ENCODE assay signal across 23 cellular contexts in genomic region chr3:48107227-48107626, GRCh38.
"Had no signal": no experiment of that assay in that cellular context is flagged by ENCODE, and none has a peak within 500 bp of the region (broad histone marks: within the 10 kb centered on the region; RNA-seq: fewer than 3 reads in every experiment).

No MANE protein-coding gene starts in this region.

- H3K36me3 ChIP-seq: esophagus muscularis mucosa, gastrocnemius medialis, prostate gland, right lobe of liver, spleen, tibial nerve, upper lobe of right lung had no signal

- H3K4me3 ChIP-seq: esophagus muscularis mucosa, gastrocnemius medialis, lung, prostate gland, right lobe of liver, spleen, testis, tibial nerve, upper lobe of right lung had no signal

- H3K4me1 ChIP-seq: esophagus muscularis mucosa, gastrocnemius medialis, parathyroid adenoma, prostate gland, right lobe of liver, testis, tibial nerve had no signal

- H3K27ac ChIP-seq: epithelial cell of prostate, esophagus muscularis mucosa, gastrocnemius medialis, parathyroid adenoma, prostate gland, right lobe of liver, spleen, testis, tibial nerve, upper lobe of right lung had no signal

- H3K9me3 ChIP-seq: esophagus muscularis mucosa, gastrocnemius medialis, prostate gland, right lobe of liver, testis, upper lobe of right lung had no signal

- H3K27me3 ChIP-seq: esophagus muscularis mucosa, gastrocnemius medialis, right lobe of liver, spleen, testis, tibial nerve, upper lobe of right lung had no signal

- H3K4me1 Mint-ChIP-seq: nephron had no signal

- H3K79me2 ChIP-seq: parathyroid adenoma had no signal

- H2AFZ ChIP-seq: parathyroid adenoma had no signal

- H3K9me3 Mint-ChIP-seq: central memory CD8-positive, alpha-beta T cell; naive B cell; nephron; stimulated activated naive B cell treated with anti-CD40 and anti-IgM and Interleukin-4, amounts not matched to agents 10 μg/mL and 1 μg/mL and 100 μg/mL, for 72 hours; stimulated activated naive CD8-positive, alpha-beta T cell treated with anti-CD3 and anti-CD28 coated beads, Interleukin-15, amount 100 ng/mL, for 72 hours had no signal

- H3K27me3 Mint-ChIP-seq: central memory CD8-positive, alpha-beta T cell; naive B cell; stimulated activated naive B cell treated with anti-CD40 and anti-IgM and Interleukin-4, amounts not matched to agents 10 μg/mL and 1 μg/mL and 100 μg/mL, for 72 hours; stimulated activated naive CD8-positive, alpha-beta T cell treated with anti-CD3 and anti-CD28 coated beads, Interleukin-15, amount 100 ng/mL, for 72 hours had no signal

- DNase-seq: effector memory CD4-positive, alpha-beta T cell; gastrocnemius medialis; glutamatergic neuron; left colon; left ventricle myocardium superior; mesenchymal stem cell; naive B cell; right lobe of liver; stimulated activated CD4-positive, alpha-beta T cell treated with anti-CD3 and anti-CD28 coated beads, Interleukin-2, amount 100 ng/mL, for 24 hours; stimulated activated CD4-positive, alpha-beta T cell treated with anti-CD3 and anti-CD28 coated beads, Interleukin-4, amount 100 ng/mL, for 4 hours; stimulated activated naive B cell treated with anti-CD40 and anti-IgM and Interleukin-4, amounts not matched to agents 10 μg/mL and 1 μg/mL and 100 μg/mL, for 72 hours; stimulated activated naive CD8-positive, alpha-beta T cell treated with anti-CD3 and anti-CD28 coated beads, Interleukin-15, amount 100 ng/mL, for 72 hours; testis had no signal

- ATAC-seq: gastrocnemius medialis; left colon; left ventricle myocardium superior; right lobe of liver; stimulated activated naive B cell treated with anti-CD40 and anti-IgM and Interleukin-4, amounts not matched to agents 10 μg/mL and 1 μg/mL and 100 μg/mL, for 72 hours; stimulated activated naive CD8-positive, alpha-beta T cell treated with anti-CD3 and anti-CD28 coated beads, Interleukin-15, amount 100 ng/mL, for 72 hours; upper lobe of right lung had no signal

- H3K4me3 Mint-ChIP-seq: central memory CD8-positive, alpha-beta T cell; nephron; stimulated activated naive B cell treated with anti-CD40 and anti-IgM and Interleukin-4, amounts not matched to agents 10 μg/mL and 1 μg/mL and 100 μg/mL, for 72 hours; stimulated activated naive CD8-positive, alpha-beta T cell treated with anti-CD3 and anti-CD28 coated beads, Interleukin-15, amount 100 ng/mL, for 72 hours had no signal

- H3K27ac Mint-ChIP-seq: nephron; stimulated activated naive B cell treated with anti-CD40 and anti-IgM and Interleukin-4, amounts not matched to agents 10 μg/mL and 1 μg/mL and 100 μg/mL, for 72 hours had no signal

- H3K9ac ChIP-seq: parathyroid adenoma had no signal

- H3K36me3 Mint-ChIP-seq: naive B cell; stimulated activated naive B cell treated with anti-CD40 and anti-IgM and Interleukin-4, amounts not matched to agents 10 μg/mL and 1 μg/mL and 100 μg/mL, for 72 hours had no signal
